ENCODE assay signal across 1 cellular context in the genomic region with DNA sequence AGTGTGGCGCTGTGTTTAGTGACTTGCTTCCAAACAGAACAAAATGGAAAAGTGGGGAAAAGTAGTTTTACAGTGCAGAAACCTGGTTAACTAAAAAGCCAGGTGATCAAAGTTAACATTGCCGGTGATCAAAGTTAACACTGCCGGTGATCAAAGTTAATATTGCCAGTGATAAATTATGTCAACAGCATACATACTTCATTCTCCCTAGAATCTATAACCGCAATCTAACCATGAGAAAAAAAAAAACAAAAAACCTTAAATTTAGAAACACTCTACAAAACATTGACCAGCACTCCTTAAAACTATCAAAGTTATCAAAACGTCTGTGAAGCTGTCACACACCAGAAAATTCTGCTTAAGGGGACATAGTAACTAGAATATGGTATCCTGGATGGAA.
A peak's percentile ranks its signal among the peaks of the same experiment; 100 is the strongest.
TF ChIP-seq lines count a peak whose summit lies in the region.

No MANE protein-coding gene starts in this region.

TF ChIP-seq in K562, 482 proteins besides CTCF, POLR2A, EP300 and RAD21:
- TF ChIP-seq BHLHE40 (IDR thresholded peaks at IDR 0.05; ENCODE audit: low read length) (no peak), KAT7 (CRISPR knock-in tag; IDR thresholded peaks at IDR 0.05; ENCODE audit: borderline replicate concordance) (no peak), SMARCC2 (IDR thresholded peaks at IDR 0.05; ENCODE audit: low read depth) (no peak), ETV1 (tag; conservative IDR thresholded peaks at IDR 0.05; ENCODE audit: low read depth) (no peak), FOXK2 (conservative IDR thresholded peaks at IDR 0.05 in 1 of 2, IDR thresholded peaks at IDR 0.05 in 1 of 2; ENCODE audit: low read depth in 2 of 2) (no peak), ZNF217 (CRISPR knock-in tag; IDR thresholded peaks at IDR 0.05) (no peak), ZNF384 (IDR thresholded peaks at IDR 0.05; ENCODE audit: low read depth, low read length) (0 out of 2 replicates have a peak, but pooled peaks have one; percentile 22), NONO (IDR thresholded peaks at IDR 0.05; ENCODE audit: low read depth in 2 of 2, low read length in 1 of 2) (no peak), JUNB (CRISPR knock-in tag; conservative IDR thresholded peaks at IDR 0.05) (no peak), ZNF696 (CRISPR knock-in tag; conservative IDR thresholded peaks at IDR 0.05) (no peak), EZH2 (IDR thresholded peaks at IDR 0.05; ENCODE audit: borderline replicate concordance, low read depth, low read length) (no peak), MEIS2 (IDR thresholded peaks at IDR 0.05; ENCODE audit: partially characterized antibody) (peak; percentile 47)
- TF ChIP-seq, protein P1, sequence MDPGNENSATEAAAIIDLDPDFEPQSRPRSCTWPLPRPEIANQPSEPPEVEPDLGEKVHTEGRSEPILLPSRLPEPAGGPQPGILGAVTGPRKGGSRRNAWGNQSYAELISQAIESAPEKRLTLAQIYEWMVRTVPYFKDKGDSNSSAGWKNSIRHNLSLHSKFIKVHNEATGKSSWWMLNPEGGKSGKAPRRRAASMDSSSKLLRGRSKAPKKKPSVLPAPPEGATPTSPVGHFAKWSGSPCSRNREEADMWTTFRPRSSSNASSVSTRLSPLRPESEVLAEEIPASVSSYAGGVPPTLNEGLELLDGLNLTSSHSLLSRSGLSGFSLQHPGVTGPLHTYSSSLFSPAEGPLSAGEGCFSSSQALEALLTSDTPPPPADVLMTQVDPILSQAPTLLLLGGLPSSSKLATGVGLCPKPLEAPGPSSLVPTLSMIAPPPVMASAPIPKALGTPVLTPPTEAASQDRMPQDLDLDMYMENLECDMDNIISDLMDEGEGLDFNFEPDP (CRISPR knock-in tag; IDR thresholded peaks at IDR 0.05) = no peak
- TF ChIP-seq, protein P2, sequence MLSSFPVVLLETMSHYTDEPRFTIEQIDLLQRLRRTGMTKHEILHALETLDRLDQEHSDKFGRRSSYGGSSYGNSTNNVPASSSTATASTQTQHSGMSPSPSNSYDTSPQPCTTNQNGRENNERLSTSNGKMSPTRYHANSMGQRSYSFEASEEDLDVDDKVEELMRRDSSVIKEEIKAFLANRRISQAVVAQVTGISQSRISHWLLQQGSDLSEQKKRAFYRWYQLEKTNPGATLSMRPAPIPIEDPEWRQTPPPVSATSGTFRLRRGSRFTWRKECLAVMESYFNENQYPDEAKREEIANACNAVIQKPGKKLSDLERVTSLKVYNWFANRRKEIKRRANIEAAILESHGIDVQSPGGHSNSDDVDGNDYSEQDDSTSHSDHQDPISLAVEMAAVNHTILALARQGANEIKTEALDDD (IDR thresholded peaks at IDR 0.05) = 0 out of 2 replicates have a peak, but pooled peaks have one; percentile 43
- TF ChIP-seq, protein P3, sequence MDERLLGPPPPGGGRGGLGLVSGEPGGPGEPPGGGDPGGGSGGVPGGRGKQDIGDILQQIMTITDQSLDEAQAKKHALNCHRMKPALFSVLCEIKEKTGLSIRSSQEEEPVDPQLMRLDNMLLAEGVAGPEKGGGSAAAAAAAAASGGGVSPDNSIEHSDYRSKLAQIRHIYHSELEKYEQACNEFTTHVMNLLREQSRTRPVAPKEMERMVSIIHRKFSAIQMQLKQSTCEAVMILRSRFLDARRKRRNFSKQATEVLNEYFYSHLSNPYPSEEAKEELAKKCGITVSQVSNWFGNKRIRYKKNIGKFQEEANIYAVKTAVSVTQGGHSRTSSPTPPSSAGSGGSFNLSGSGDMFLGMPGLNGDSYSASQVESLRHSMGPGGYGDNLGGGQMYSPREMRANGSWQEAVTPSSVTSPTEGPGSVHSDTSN (CRISPR knock-in tag; IDR thresholded peaks at IDR 0.05; ENCODE audit: low read depth) = no peak
- TF ChIP-seq, protein P3 (tag; conservative IDR thresholded peaks at IDR 0.05; ENCODE audit: low read depth) = peak; percentile 66
- TF ChIP-seq, protein P4, sequence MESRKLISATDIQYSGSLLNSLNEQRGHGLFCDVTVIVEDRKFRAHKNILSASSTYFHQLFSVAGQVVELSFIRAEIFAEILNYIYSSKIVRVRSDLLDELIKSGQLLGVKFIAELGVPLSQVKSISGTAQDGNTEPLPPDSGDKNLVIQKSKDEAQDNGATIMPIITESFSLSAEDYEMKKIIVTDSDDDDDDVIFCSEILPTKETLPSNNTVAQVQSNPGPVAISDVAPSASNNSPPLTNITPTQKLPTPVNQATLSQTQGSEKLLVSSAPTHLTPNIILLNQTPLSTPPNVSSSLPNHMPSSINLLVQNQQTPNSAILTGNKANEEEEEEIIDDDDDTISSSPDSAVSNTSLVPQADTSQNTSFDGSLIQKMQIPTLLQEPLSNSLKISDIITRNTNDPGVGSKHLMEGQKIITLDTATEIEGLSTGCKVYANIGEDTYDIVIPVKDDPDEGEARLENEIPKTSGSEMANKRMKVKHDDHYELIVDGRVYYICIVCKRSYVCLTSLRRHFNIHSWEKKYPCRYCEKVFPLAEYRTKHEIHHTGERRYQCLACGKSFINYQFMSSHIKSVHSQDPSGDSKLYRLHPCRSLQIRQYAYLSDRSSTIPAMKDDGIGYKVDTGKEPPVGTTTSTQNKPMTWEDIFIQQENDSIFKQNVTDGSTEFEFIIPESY (CRISPR knock-in tag; IDR thresholded peaks at IDR 0.05) = peak; percentile 60; the same call in 1 of the 2 replicates
